Comparison of ENCODE assay signal across 9 cellular contexts in the genomic region with DNA sequence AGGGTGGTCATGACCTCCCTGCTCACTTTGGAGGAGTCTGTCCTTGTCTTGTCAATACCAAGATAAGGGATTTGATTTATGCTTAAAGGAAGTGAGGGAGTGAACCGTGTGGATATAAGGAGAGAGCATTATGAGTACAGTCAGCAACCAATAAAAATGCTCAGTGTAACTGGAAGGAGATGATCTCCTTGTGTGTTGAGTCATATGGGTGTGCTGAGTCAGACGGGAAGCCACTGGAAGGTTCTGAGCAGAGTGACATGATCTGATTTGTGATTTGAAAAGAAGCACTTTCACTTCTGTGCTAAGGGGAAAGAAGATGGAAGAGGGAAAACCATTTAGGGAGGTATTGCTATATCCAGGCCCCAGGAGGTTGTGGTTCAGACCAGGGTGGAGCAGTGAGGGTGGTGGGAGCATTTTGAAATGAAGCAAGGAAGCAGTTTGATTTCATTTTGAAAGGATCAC. TPM values are rescaled to one million over a fixed set of nuclear protein-coding genes. Genes with fewer than 3 reads are reported as not detected.
DNase-seq lines count a peak whose midpoint lies in the region; ATAC-seq and TF ChIP-seq lines count a peak whose summit lies in the region.
"Had no signal": no experiment of that assay in that cellular context is flagged by ENCODE, and none has a peak within 500 bp of the region (broad histone marks: within the 10 kb centered on the region; RNA-seq: fewer than 3 reads in every experiment).

No MANE protein-coding gene starts in this region.

- peak overlapping the region; percentile 12 for H3K4me3 Mint-ChIP-seq in activated naive CD8-positive, alpha-beta T cell
- H3K4me3 Mint-ChIP-seq: activated T-cell treated with anti-CD3 and anti-CD28 coated beads, Interleukin-2, amount 50 U/mL, for 4 hours had no signal

- peaks cover 34% of the 10 kb centered on the region for H3K4me1 Mint-ChIP-seq in activated naive CD8-positive, alpha-beta T cell (ENCODE audit: low read depth)

- no peaks in the 10 kb centered on the region for H3K9me3 Mint-ChIP-seq in activated naive CD8-positive, alpha-beta T cell (ENCODE audit: low read depth)
- H3K9me3 Mint-ChIP-seq: activated T-cell treated with anti-CD3 and anti-CD28 coated beads, Interleukin-2, amount 50 U/mL, for 4 hours had no signal

- ATAC-seq in stimulated activated naive CD8-positive, alpha-beta T cell treated with anti-CD3 and anti-CD28 coated beads, Interleukin-15, Interleukin-2, amounts not matched to agents 100 U/mL and 50 U/mL, for 24 hours = peak; percentile 11
- no peak for ATAC-seq in HG03439 (IDR thresholded peaks at IDR 0.05; ENCODE audit: unreplicated experiment)

- DNase-seq in activated T-cell treated with anti-CD3 and anti-CD28 coated beads for 4 hours = peak; percentile 55
- no peak for DNase-seq in activated T-cell treated with anti-CD3 and anti-CD28 coated beads, Interleukin-2, amount 50 U/mL, for 1 hour
- peak; percentile 70 for DNase-seq in NCI-H460 (ENCODE audit: extremely low read depth, low read depth)
- peak; percentile 95 for DNase-seq in kidney epithelial cell (ENCODE audit: low read depth)
- peak; percentile 31 for DNase-seq in stimulated activated naive CD8-positive, alpha-beta T cell treated with anti-CD3 and anti-CD28 coated beads, Interleukin-15, Interleukin-2, amounts not matched to agents 100 U/mL and 50 U/mL, for 24 hours
- no peak for DNase-seq in NCI-H1417 (lab: John Stamatoyannopoulos, UW)
- DNase-seq: activated T-cell treated with anti-CD3 and anti-CD28 coated beads, Interleukin-2, amount 50 U/mL, for 4 hours had no signal

- no peaks in the 10 kb centered on the region for H3K27me3 ChIP-seq in kidney epithelial cell (ENCODE audit: control insufficient read depth, insufficient read depth, low read length)

- TF ChIP-seq CTCF in kidney epithelial cell (IDR thresholded peaks at IDR 0.05; ENCODE audit: insufficient read depth, low read length, poor library complexity, severe bottlenecking) = no peak

- H3K36me3 ChIP-seq in kidney epithelial cell (ENCODE audit: control insufficient read depth, insufficient read depth, low read length) = no peaks in the 10 kb centered on the region

- H3K36me3 Mint-ChIP-seq in activated naive CD8-positive, alpha-beta T cell = peaks cover 3% of the 10 kb centered on the region

- H3K4me3 ChIP-seq in kidney epithelial cell (ENCODE audit: low read depth, low read length) = no peak overlapping the region

- H3K27ac Mint-ChIP-seq in activated naive CD8-positive, alpha-beta T cell = peak overlapping the region; percentile 1

- no peaks in the 10 kb centered on the region for H3K27me3 Mint-ChIP-seq in activated naive CD8-positive, alpha-beta T cell

RNA-seq across cellular contexts. Expression of gene BCL10, which starts 2.5 kb away (rescaled TPM):
- 19.2 and 19.8 TPM in 2 replicates for total RNA-seq in NCI-H460 (2014; rRNA removed; shearing (Covaris generic))
- 2.9 and 6.3 TPM in 2 replicates for polyA plus RNA-seq in NCI-H460 (2014; cell fraction: nucleus; rRNA removed)
- 40.1 and 43.0 TPM in 2 replicates for total RNA-seq in kidney epithelial cell

RNA-seq across cellular contexts. Expression of gene C1orf52, which starts 19.4 kb away (rescaled TPM):
- 16.7 and 20.4 TPM in 2 replicates for total RNA-seq in NCI-H460 (2014; rRNA removed; shearing (Covaris generic))
- 7.1 and 19.4 TPM in 2 replicates for polyA plus RNA-seq in NCI-H460 (2014; cell fraction: nucleus; rRNA removed)
- total RNA-seq in kidney epithelial cell = 14.1 and 16.2 TPM in 2 replicates

Comparison
In these comparisons a context has a peak if more than half of its experiments do, and no peak if none do; other contexts are left out.
1. DNase-seq: peak in activated T-cell treated with anti-CD3 and anti-CD28 coated beads for 4 hours (single experiment), NCI-H460 (single experiment), kidney epithelial cell (single experiment) and stimulated activated naive CD8-positive, alpha-beta T cell treated with anti-CD3 and anti-CD28 coated beads, Interleukin-15, Interleukin-2, amounts not matched to agents 100 U/mL and 50 U/mL, for 24 hours (single experiment); none in activated T-cell treated with anti-CD3 and anti-CD28 coated beads, Interleukin-2, amount 50 U/mL, for 1 hour (single experiment) and NCI-H1417 (0 of 3).